In genomic region chr9:69186841-69187611, GRCh38 we compare ENCODE assay signal across 7 cellular contexts. TPM values are rescaled to one million over a fixed set of nuclear protein-coding genes. Genes with fewer than 3 reads are reported as not detected.
DNase-seq lines count a peak whose midpoint lies in the region; ATAC-seq and TF ChIP-seq lines count a peak whose summit lies in the region.

No MANE protein-coding gene starts in this region.

- H3K9me3 ChIP-seq in SK-N-SH (no peaks in the 10 kb centered on the region), mesenchymal stem cell (ENCODE audit: control insufficient read depth, low read length) (no peaks in the 10 kb centered on the region), tibial nerve (no peaks in the 10 kb centered on the region)

- H3F3A ChIP-seq in SK-N-SH (replicated peaks; ENCODE audit: insufficient read depth) = no peaks in the 10 kb centered on the region

- 61% methylated on average over 7 of the region's 7 CpGs for WGBS in SK-N-SH (ENCODE audit: low lambda C conversion rate)
- 87% methylated on average over 3 of the region's 7 CpGs for whole genome bisulfite sequencing in mesenchymal stem cell
- 26 to 41% methylated on average over 7 of the region's 7 CpGs for WGBS in tibial nerve, 2 donors

- no peak overlapping the region for H2BK5ac ChIP-seq in mesenchymal stem cell (ENCODE audit: low read depth, low read length, poor library complexity, severe bottlenecking)

- TF ChIP-seq EP300 in SK-N-SH (IDR thresholded peaks at IDR 0.05; ENCODE audit: borderline replicate concordance in 1 of 2, low read depth in 1 of 2, low read length in 1 of 2) = no peak
- TF ChIP-seq EP300 in tibial nerve (IDR thresholded peaks at IDR 0.05) = no peak

- H3K4ac ChIP-seq in mesenchymal stem cell (ENCODE audit: low read depth in 1 of 2, low read length in 2 of 2) = no peak overlapping the region

- CTCF ChIA-PET in SK-N-SH (lab: Yijun Ruan, JAX) = interaction anchor here (1.3 to 5.5 kb wide), 5 partner anchors 9 to 151 kb away, joined by 3 to 32 read pairs (median 6); partner anchors contain the start of gene FXN

- peak overlapping the region; percentile 18 to 50; a peak in 3 of 4 replicates for H3K27ac ChIP-seq in SK-N-SH (ENCODE audit: low read depth in 2 of 2, low read length in 1 of 2)
- H3K27ac ChIP-seq in mesenchymal stem cell (ENCODE audit: low read length, poor library complexity, severe bottlenecking) = no peak overlapping the region
- peak overlapping the region in 3 of 4 donors; percentile 53 to 76 (median 76) for H3K27ac ChIP-seq in tibial nerve

- no peak for ATAC-seq in GM21717 (IDR thresholded peaks at IDR 0.05; ENCODE audit: unreplicated experiment)

- no peak overlapping the region for H2BK120ac ChIP-seq in mesenchymal stem cell (ENCODE audit: low read depth, low read length)

- no peak for TF ChIP-seq POLR2A in tibial nerve (IDR thresholded peaks at IDR 0.05)

- no peak overlapping the region for H2AK5ac ChIP-seq in mesenchymal stem cell (ENCODE audit: low read length, severe bottlenecking)

- peaks cover 3 to 16% of the 10 kb centered on the region in 2 experiments; a peak in 3 of 4 replicates for H3K4me1 ChIP-seq in SK-N-SH (ENCODE audit: control insufficient read depth in 1 of 2, insufficient read depth in 2 of 2, low read depth in 1 of 2, low read length in 1 of 2)
- H3K4me1 ChIP-seq in mesenchymal stem cell (ENCODE audit: control insufficient read depth, insufficient read depth, low read depth, low read length) = peaks cover under 1% of the 10 kb centered on the region
- peaks cover 0 to 37% (median 18%) of the 10 kb centered on the region in 4 donors for H3K4me1 ChIP-seq in tibial nerve

- H3K36me3 ChIP-seq in SK-N-SH (replicated peaks in 1 of 2; ENCODE audit: control insufficient read depth in 1 of 2, insufficient read depth in 2 of 2, low read length in 1 of 2) = no peaks in the 10 kb centered on the region
- H3K36me3 ChIP-seq in mesenchymal stem cell (ENCODE audit: control insufficient read depth in 1 of 2, insufficient read depth in 2 of 2, low read depth in 1 of 2, low read length in 2 of 2) = no peaks in the 10 kb centered on the region
- no peaks in the 10 kb centered on the region for H3K36me3 ChIP-seq in tibial nerve

- H3K27me3 ChIP-seq in SK-N-SH (ENCODE audit: insufficient read depth) = no peaks in the 10 kb centered on the region
- no peaks in the 10 kb centered on the region for H3K27me3 ChIP-seq in mesenchymal stem cell (ENCODE audit: control insufficient read depth in 1 of 2, insufficient read depth in 1 of 2, low read length in 2 of 2)
- H3K27me3 ChIP-seq in tibial nerve = no peaks in the 10 kb centered on the region

- H3K18ac ChIP-seq in mesenchymal stem cell (ENCODE audit: low read depth in 1 of 2, low read length in 2 of 2) = no peak overlapping the region

- H3K4me2 ChIP-seq in SK-N-SH (peak overlapping the region; percentile 28; the same call in 1 of the 2 replicates), mesenchymal stem cell (ENCODE audit: low read length, poor library complexity, severe bottlenecking) (no peak overlapping the region)

- TF ChIP-seq RAD21 in SK-N-SH (IDR thresholded peaks at IDR 0.05; ENCODE audit: low read length) = no peak

- H4K20me1 ChIP-seq in SK-N-SH (ENCODE audit: insufficient read depth) = no peaks in the 10 kb centered on the region

- no peak overlapping the region for H3K14ac ChIP-seq in mesenchymal stem cell (ENCODE audit: low read length in 2 of 2)

- no peak overlapping the region for H4K8ac ChIP-seq in mesenchymal stem cell (ENCODE audit: low read length)

- H2AFZ ChIP-seq in SK-N-SH (ENCODE audit: low read depth) (no peak overlapping the region), mesenchymal stem cell (ENCODE audit: low read depth, low read length) (no peak overlapping the region)

- POLR2A ChIA-PET in SK-N-SH (lab: Yijun Ruan, JAX) = no interaction called here

- peaks cover 29% of the 10 kb centered on the region for H3K79me1 ChIP-seq in mesenchymal stem cell (replicated peaks; ENCODE audit: low read length, poor library complexity, severe bottlenecking)

- H4K91ac ChIP-seq in mesenchymal stem cell (ENCODE audit: low read length) = no peak overlapping the region

- H2BK12ac ChIP-seq in mesenchymal stem cell (ENCODE audit: low read length in 2 of 2) = no peak overlapping the region

- no peak overlapping the region for H3K23ac ChIP-seq in mesenchymal stem cell (ENCODE audit: low read length in 2 of 2)

- H3K9ac ChIP-seq in SK-N-SH (no peak overlapping the region), mesenchymal stem cell (ENCODE audit: low read length) (peak overlapping the region; percentile 37)

- peaks cover 75% of the 10 kb centered on the region for H3K79me2 ChIP-seq in SK-N-SH (ENCODE audit: insufficient read depth)

- H3K4me3 ChIP-seq in SK-N-SH (ENCODE audit: low read depth in 2 of 2, low read length in 1 of 2) (no peak overlapping the region), mesenchymal stem cell (ENCODE audit: insufficient read depth in 1 of 2, low read depth in 1 of 2, low read length in 2 of 2) (no peak overlapping the region), tibial nerve (no peak overlapping the region)

- no peak overlapping the region for H2BK15ac ChIP-seq in mesenchymal stem cell (ENCODE audit: low read depth, poor library complexity, severe bottlenecking)

- H3K9me2 ChIP-seq in SK-N-SH = no peaks in the 10 kb centered on the region

- TF ChIP-seq CTCF in SK-N-SH (IDR thresholded peaks at IDR 0.05) (no peak), tibial nerve (IDR thresholded peaks at IDR 0.05) (no peak)

- no peak for DNase-seq in SK-N-SH
- DNase-seq in epidermal melanocyte (ENCODE audit: insufficient read length, low spot score) = peak; percentile 32
- peak; percentile 47 for DNase-seq in mesenchymal stem cell
- no peak for DNase-seq in tibial nerve (ENCODE audit: low spot score in 2 of 2)
- DNase-seq in NCI-H345 treated with DMSO at 0.1 percent for 48 hours (lab: John Stamatoyannopoulos, UW; ENCODE audit: unreplicated experiment) = no peak
- no peak for DNase-seq in mesenteric fat pad (ENCODE audit: low spot score)

TF ChIP-seq in SK-N-SH, 30 proteins besides CTCF, POLR2A, EP300 and RAD21:
- TF ChIP-seq NRF1 (IDR thresholded peaks at IDR 0.05; ENCODE audit: low read depth, low read length) (no peak), TEAD4 (IDR thresholded peaks at IDR 0.05; ENCODE audit: borderline replicate concordance, insufficient read depth) (no peak), MEF2A (IDR thresholded peaks at IDR 0.05; ENCODE audit: borderline replicate concordance, low read depth) (0 out of 2 replicates have a peak, but pooled peaks have one; percentile 34)

RNA-seq across cellular contexts. Expression of gene TJP2, which starts 12.9 kb away (rescaled TPM):
- 17.7 and 18.4 TPM in 2 replicates for polyA plus RNA-seq in SK-N-SH (2012; rRNA removed)
- 18.9 and 19.8 TPM in 2 replicates for polyA plus RNA-seq in SK-N-SH (2012; cell fraction: cytosol; rRNA removed)
- 30.5 and 38.4 TPM in 2 replicates for polyA plus RNA-seq in SK-N-SH (2012; cell fraction: nucleus; rRNA removed)
- 14.6 TPM for polyA plus RNA-seq in mesenchymal stem cell (2013, experiment 1 of 2)
- polyA plus RNA-seq in mesenchymal stem cell (2013, experiment 2 of 2) = 13.8 TPM
- total RNA-seq in tibial nerve = 100 to 1,000 TPM; 123 to 207 (median 182) TPM
- 105 TPM for total RNA-seq in mesenteric fat pad

Comparison
In these comparisons a context has a peak if more than half of its experiments do, and no peak if none do; other contexts are left out.
1. DNase-seq: peak in epidermal melanocyte (single experiment) and mesenchymal stem cell (single experiment); none in SK-N-SH (single experiment), tibial nerve (0 of 2), NCI-H345 treated with DMSO at 0.1 percent for 48 hours (single experiment) and mesenteric fat pad (single experiment).